In the genomic region with DNA sequence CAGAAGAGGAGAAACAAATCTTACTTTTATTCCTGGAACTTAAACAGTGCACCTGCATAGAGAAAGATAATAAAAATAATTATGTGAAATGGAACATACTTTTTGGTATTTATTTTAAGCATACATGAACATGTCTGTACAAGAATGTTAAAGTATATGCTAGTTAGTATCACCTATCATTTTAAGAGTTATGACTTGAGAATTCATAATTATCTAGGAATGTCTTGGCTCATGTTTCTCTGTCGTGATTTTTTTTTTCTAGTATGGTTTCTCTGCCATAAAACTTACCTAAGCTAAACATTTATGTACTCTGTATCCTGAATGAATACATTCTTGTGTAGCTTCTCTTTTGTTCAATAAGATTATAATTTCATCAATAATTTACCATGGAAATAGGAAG, we compare ENCODE assay signal across 26 cellular contexts. TPM values are rescaled to one million over a fixed set of nuclear protein-coding genes. Genes with fewer than 3 reads are reported as not detected.
"Had no signal": no experiment of that assay in that cellular context is flagged by ENCODE, and none has a peak within 500 bp of the region (broad histone marks: within the 10 kb centered on the region; RNA-seq: fewer than 3 reads in every experiment).

No MANE protein-coding gene starts in this region.

- H3K4me3 ChIP-seq: MG63 had no signal

- H3K27ac ChIP-seq: KMS-11, VCaP had no signal

- FAIRE-seq: RCC 7860 had no signal

- DNase-seq: activated CD4-positive, alpha-beta memory T cell treated with anti-CD3 and anti-CD28 coated beads, Interleukin-2, amount 10 ng/mL, durations not matched to agents 7 days and 5 days; activated CD4-positive, alpha-beta T cell treated with anti-CD3 and anti-CD28 coated beads, Interleukin-2, amount 10 ng/mL, durations not matched to agents 7 days and 5 days; activated CD4-positive, CD25-positive, alpha-beta regulatory T cell; activated gamma-delta T cell; activated naive CD4-positive, alpha-beta T cell treated with anti-CD3 and anti-CD28 coated beads for 36 hours; activated naive CD8-positive, alpha-beta T cell treated with anti-CD3 and anti-CD28 coated beads for 36 hours; activated T-cell treated with anti-CD3 and anti-CD28 coated beads for 4 hours; activated T-cell treated with anti-CD3 and anti-CD28 coated beads, Interleukin-2, amount 50 U/mL, for 48 hours; anterior cingulate cortex; MG63; MV-4-11; NCI-H1092 treated with DMSO at 0.1 percent for 48 hours; NCI-H1417 treated with DMSO at 0.1 percent for 48 hours; NCI-H1694 treated with DMSO at 0.1 percent for 48 hours; NCI-H2029 treated with DMSO at 0.1 percent for 48 hours; NCI-H345; NCI-H510A; NCI-H526 treated with DMSO at 0.1 percent for 48 hours; SIG-M5; T-helper 1 cell had no signal

- H3K9me3 ChIP-seq: MG63 had no signal

- H3K36me3 ChIP-seq: MG63 had no signal

- H3K9ac ChIP-seq: KMS-11 had no signal

- H3K27me3 ChIP-seq: MG63 had no signal

- H3K4me2 ChIP-seq: KMS-11 had no signal

- ATAC-seq: activated T-helper 17 cell treated with anti-CD3 and anti-CD28 coated beads, Interleukin-2, amount 50 U/mL, for 72 hours had no signal

RNA-seq across cellular contexts. Expression of a gene that starts 4.2 kb away (rescaled TPM):
- total RNA-seq: activated CD4-positive, alpha-beta memory T cell treated with anti-CD3 and anti-CD28 coated beads, Interleukin-2, amount 10 ng/mL, durations not matched to agents 7 days and 5 days; activated CD4-positive, alpha-beta T cell treated with anti-CD3 and anti-CD28 coated beads, Interleukin-2, amount 10 ng/mL, durations not matched to agents 7 days and 5 days; activated CD8-positive, alpha-beta memory T cell treated with anti-CD3 and anti-CD28 coated beads for 36 hours; activated naive CD4-positive, alpha-beta T cell treated with anti-CD3 and anti-CD28 coated beads for 36 hours; activated naive CD8-positive, alpha-beta T cell treated with anti-CD3 and anti-CD28 coated beads for 36 hours; activated T-helper 17 cell treated with anti-CD3 and anti-CD28 coated beads, Interleukin-2, amount 50 U/mL, for 72 hours; T-helper 2 cell treated with Interferon-gamma antibody and Interleukin-4, amounts not matched to agents 100 ng/mL and 5 ng/mL, for 36 hours had no signal
